Comparison of ENCODE assay signal across 20 cellular contexts in the genomic region with DNA sequence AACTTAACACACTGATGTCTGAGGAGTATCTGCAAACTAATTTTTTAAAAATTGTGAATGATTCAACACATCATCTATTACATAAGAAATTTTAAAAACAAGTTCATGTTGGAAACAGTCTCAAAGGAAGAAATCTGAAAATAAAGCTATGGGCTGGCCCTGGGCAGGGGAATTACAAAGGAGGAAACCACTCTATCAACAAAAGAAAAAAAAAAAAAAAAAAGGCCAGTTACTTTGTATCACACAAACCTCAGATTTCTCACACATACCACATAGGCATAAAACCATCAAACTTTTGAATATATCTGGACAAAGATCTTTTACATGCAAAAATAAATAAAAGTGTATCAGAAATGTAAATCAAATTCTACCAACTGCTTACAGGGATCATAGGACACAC. TPM values are rescaled to one million over a fixed set of nuclear protein-coding genes. Genes with fewer than 3 reads are reported as not detected.
DNase-seq lines count a peak whose midpoint lies in the region; ATAC-seq lines count a peak whose summit lies in the region.
"Had no signal": no experiment of that assay in that cellular context is flagged by ENCODE, and none has a peak within 500 bp of the region (broad histone marks: within the 10 kb centered on the region; RNA-seq: fewer than 3 reads in every experiment).

No MANE protein-coding gene starts in this region.

- peaks cover 16% of the 10 kb centered on the region for H3K4me1 Mint-ChIP-seq in activated CD4-positive, alpha-beta T cell treated with anti-CD3 and anti-CD28 coated beads, Interleukin-2, amount 10 ng/mL, durations not matched to agents 24 days and 14 days
- H3K4me1 Mint-ChIP-seq in activated CD4-positive, alpha-beta T cell treated with anti-CD3 and anti-CD28 coated beads, Interleukin-2, amount 10 ng/mL, durations not matched to agents 7 days and 5 days, result peaks cover 26% of the 10 kb centered on the region
- peaks cover 21% of the 10 kb centered on the region for H3K4me1 Mint-ChIP-seq in activated naive CD8-positive, alpha-beta T cell treated with anti-CD3 and anti-CD28 coated beads, Interleukin-2, amount 50 U/mL, for 24 hours
- peaks cover 14% of the 10 kb centered on the region for H3K4me1 Mint-ChIP-seq in stimulated activated effector memory CD8-positive, alpha-beta T cell treated with anti-CD3 and anti-CD28 coated beads, Interleukin-12 subunit alpha, Interleukin-12 subunit beta, amount 100 ng/mL, for 72 hours
- H3K4me1 Mint-ChIP-seq: neural progenitor cell had no signal

- H3K27me3 Mint-ChIP-seq in activated CD4-positive, alpha-beta T cell treated with anti-CD3 and anti-CD28 coated beads, Interleukin-2, amount 10 ng/mL, durations not matched to agents 24 days and 14 days, result no peaks in the 10 kb centered on the region
- no peaks in the 10 kb centered on the region for H3K27me3 Mint-ChIP-seq in activated CD4-positive, alpha-beta T cell treated with anti-CD3 and anti-CD28 coated beads, Interleukin-2, amount 10 ng/mL, durations not matched to agents 7 days and 5 days
- no peaks in the 10 kb centered on the region for H3K27me3 Mint-ChIP-seq in activated naive CD8-positive, alpha-beta T cell treated with anti-CD3 and anti-CD28 coated beads, Interleukin-2, amount 50 U/mL, for 24 hours

- intact Hi-C loops in activated CD4-positive, alpha-beta T cell treated with anti-CD3 and anti-CD28 coated beads, Interleukin-2, amount 10 ng/mL, durations not matched to agents 24 days and 14 days (cut with micrococcal nuclease), result no loop called here

- CTCF ChIA-PET in activated CD4-positive, alpha-beta T cell treated with anti-CD3 and anti-CD28 coated beads, Interleukin-2, amount 10 ng/mL, durations not matched to agents 7 days and 5 days (lab: Charles Lee), result interaction anchor here (1.6 kb wide), 3 partner anchors 17 to 33 kb away, joined by 4 to 6 read pairs (median 6); partner anchors contain the start of gene RGS10

- H3K9ac ChIP-seq in SK-N-MC (ENCODE audit: insufficient read length), result no peak overlapping the region
- H3K9ac ChIP-seq: neural progenitor cell had no signal

- POLR2A ChIA-PET in activated CD4-positive, alpha-beta T cell treated with anti-CD3 and anti-CD28 coated beads, Interleukin-2, amount 10 ng/mL, durations not matched to agents 7 days and 5 days (lab: Charles Lee), result no interaction called here

- peaks cover 52% of the 10 kb centered on the region for H3K36me3 ChIP-seq in SK-N-MC (ENCODE audit: insufficient read depth, low read length)

- peak overlapping the region; percentile 16; the same call in 1 of the 2 replicates for H3K27ac ChIP-seq in SK-N-MC
- H3K27ac ChIP-seq: neural progenitor cell, stomach, tibial artery had no signal

- H3K4me3 ChIP-seq in SK-N-MC, result no peak overlapping the region
- H3K4me3 ChIP-seq: neural progenitor cell, stomach, tibial artery had no signal

- no peak for ATAC-seq in activated naive CD8-positive, alpha-beta T cell treated with anti-CD3 and anti-CD28 coated beads, Interleukin-2, amount 50 U/mL, for 24 hours
- ATAC-seq in stimulated activated effector memory CD8-positive, alpha-beta T cell treated with anti-CD3 and anti-CD28 coated beads, Interleukin-12 subunit alpha, Interleukin-12 subunit beta, amount 100 ng/mL, for 72 hours, result peak; percentile 44
- no peak for ATAC-seq in HG03097 (IDR thresholded peaks at IDR 0.05; ENCODE audit: low FRiP score, unreplicated experiment)

- no peaks in the 10 kb centered on the region for H3K9me3 Mint-ChIP-seq in activated CD4-positive, alpha-beta T cell treated with anti-CD3 and anti-CD28 coated beads, Interleukin-2, amount 10 ng/mL, durations not matched to agents 24 days and 14 days
- H3K9me3 Mint-ChIP-seq in activated CD4-positive, alpha-beta T cell treated with anti-CD3 and anti-CD28 coated beads, Interleukin-2, amount 10 ng/mL, durations not matched to agents 7 days and 5 days, result no peaks in the 10 kb centered on the region
- no peaks in the 10 kb centered on the region for H3K9me3 Mint-ChIP-seq in activated naive CD8-positive, alpha-beta T cell treated with anti-CD3 and anti-CD28 coated beads, Interleukin-2, amount 50 U/mL, for 24 hours
- no peaks in the 10 kb centered on the region for H3K9me3 Mint-ChIP-seq in stimulated activated effector memory CD8-positive, alpha-beta T cell treated with anti-CD3 and anti-CD28 coated beads, Interleukin-12 subunit alpha, Interleukin-12 subunit beta, amount 100 ng/mL, for 72 hours
- H3K9me3 Mint-ChIP-seq: neural progenitor cell had no signal

- H3K4me3 Mint-ChIP-seq in activated CD4-positive, alpha-beta T cell treated with anti-CD3 and anti-CD28 coated beads, Interleukin-2, amount 10 ng/mL, durations not matched to agents 24 days and 14 days, result no peak overlapping the region
- no peak overlapping the region for H3K4me3 Mint-ChIP-seq in activated CD4-positive, alpha-beta T cell treated with anti-CD3 and anti-CD28 coated beads, Interleukin-2, amount 10 ng/mL, durations not matched to agents 7 days and 5 days
- no peak overlapping the region for H3K4me3 Mint-ChIP-seq in activated naive CD8-positive, alpha-beta T cell treated with anti-CD3 and anti-CD28 coated beads, Interleukin-2, amount 50 U/mL, for 24 hours
- H3K4me3 Mint-ChIP-seq in stimulated activated effector memory CD8-positive, alpha-beta T cell treated with anti-CD3 and anti-CD28 coated beads, Interleukin-12 subunit alpha, Interleukin-12 subunit beta, amount 100 ng/mL, for 72 hours, result no peak overlapping the region
- H3K4me3 Mint-ChIP-seq: neural progenitor cell had no signal

- H3K27ac Mint-ChIP-seq in activated CD4-positive, alpha-beta T cell treated with anti-CD3 and anti-CD28 coated beads, Interleukin-2, amount 10 ng/mL, durations not matched to agents 24 days and 14 days, result peak overlapping the region; percentile 29
- H3K27ac Mint-ChIP-seq in activated CD4-positive, alpha-beta T cell treated with anti-CD3 and anti-CD28 coated beads, Interleukin-2, amount 10 ng/mL, durations not matched to agents 7 days and 5 days, result no peak overlapping the region
- H3K27ac Mint-ChIP-seq in activated naive CD8-positive, alpha-beta T cell treated with anti-CD3 and anti-CD28 coated beads, Interleukin-2, amount 50 U/mL, for 24 hours, result peak overlapping the region; percentile 17
- H3K27ac Mint-ChIP-seq in stimulated activated effector memory CD8-positive, alpha-beta T cell treated with anti-CD3 and anti-CD28 coated beads, Interleukin-12 subunit alpha, Interleukin-12 subunit beta, amount 100 ng/mL, for 72 hours, result peak overlapping the region; percentile 45
- H3K27ac Mint-ChIP-seq: neural progenitor cell had no signal

- DNase-seq in activated CD4-positive, alpha-beta T cell treated with anti-CD3 and anti-CD28 coated beads, Interleukin-2, amount 10 ng/mL, durations not matched to agents 24 days and 14 days, result peak; percentile 54
- DNase-seq in activated CD4-positive, alpha-beta T cell treated with anti-CD3 and anti-CD28 coated beads, Interleukin-2, amount 10 ng/mL, durations not matched to agents 7 days and 5 days, result no peak
- DNase-seq in SK-N-MC (ENCODE audit: low read depth, low spot score) (no peak), inferior parietal cortex (ENCODE audit: extremely low spot score) (no peak), NCI-H82 treated with DMSO at 0.1 percent for 48 hours (lab: John Stamatoyannopoulos, UW; ENCODE audit: unreplicated experiment) (no peak)
- DNase-seq in activated naive CD8-positive, alpha-beta T cell treated with anti-CD3 and anti-CD28 coated beads, Interleukin-2, amount 50 U/mL, for 24 hours, result no peak
- DNase-seq in stimulated activated effector memory CD8-positive, alpha-beta T cell treated with anti-CD3 and anti-CD28 coated beads, Interleukin-12 subunit alpha, Interleukin-12 subunit beta, amount 100 ng/mL, for 72 hours (ENCODE audit: low spot score in 2 of 2), result no peak
- DNase-seq: activated effector memory CD4-positive, alpha-beta T cell treated with anti-CD3 and anti-CD28 coated beads, Interleukin-2, amount 50 U/mL, for 16 hours; amygdala; GDM1; Karpas-422; NCI-H1694; NCI-H524 treated with DMSO at 0.1 percent for 48 hours; right cardiac atrium; SHP77 treated with DMSO at 0.1 percent for 48 hours; stimulated activated CD4-positive, alpha-beta T cell treated with anti-CD3 and anti-CD28 coated beads, Interleukin-4, amount 100 ng/mL, for 1 hour; stomach; tibial artery had no signal

- peaks cover 50% of the 10 kb centered on the region for H3K36me3 Mint-ChIP-seq in activated CD4-positive, alpha-beta T cell treated with anti-CD3 and anti-CD28 coated beads, Interleukin-2, amount 10 ng/mL, durations not matched to agents 24 days and 14 days (ENCODE audit: low read depth)
- H3K36me3 Mint-ChIP-seq in activated CD4-positive, alpha-beta T cell treated with anti-CD3 and anti-CD28 coated beads, Interleukin-2, amount 10 ng/mL, durations not matched to agents 7 days and 5 days (ENCODE audit: low read depth), result peaks cover 49% of the 10 kb centered on the region
- H3K36me3 Mint-ChIP-seq in activated naive CD8-positive, alpha-beta T cell treated with anti-CD3 and anti-CD28 coated beads, Interleukin-2, amount 50 U/mL, for 24 hours (ENCODE audit: low read depth), result peaks cover 51% of the 10 kb centered on the region
- H3K36me3 Mint-ChIP-seq in stimulated activated effector memory CD8-positive, alpha-beta T cell treated with anti-CD3 and anti-CD28 coated beads, Interleukin-12 subunit alpha, Interleukin-12 subunit beta, amount 100 ng/mL, for 72 hours, result no peaks in the 10 kb centered on the region

- H3K9me3 ChIP-seq in SK-N-MC (ENCODE audit: low read depth, low read length), result no peaks in the 10 kb centered on the region
- H3K9me3 ChIP-seq: stomach, tibial artery had no signal

RNA-seq across cellular contexts. Expression of gene TIAL1, which starts 20.8 kb away (rescaled TPM):
- total RNA-seq in activated CD4-positive, alpha-beta T cell treated with anti-CD3 and anti-CD28 coated beads, Interleukin-2, amount 10 ng/mL, durations not matched to agents 24 days and 14 days, result 212 and 218 TPM in 2 replicates
- 100 to 1,000 TPM; 166 to 174 TPM for total RNA-seq in activated CD4-positive, alpha-beta T cell treated with anti-CD3 and anti-CD28 coated beads, Interleukin-2, amount 10 ng/mL, durations not matched to agents 7 days and 5 days

RNA-seq across cellular contexts. Expression of gene RGS10, which starts 33.5 kb away (rescaled TPM):
- total RNA-seq in activated CD4-positive, alpha-beta T cell treated with anti-CD3 and anti-CD28 coated beads, Interleukin-2, amount 10 ng/mL, durations not matched to agents 24 days and 14 days, result 137 TPM in 2 replicates
- total RNA-seq in activated CD4-positive, alpha-beta T cell treated with anti-CD3 and anti-CD28 coated beads, Interleukin-2, amount 10 ng/mL, durations not matched to agents 7 days and 5 days, result 100 to 1,000 TPM; 151 to 172 TPM
